Comparison of ENCODE assay signal across 8 cellular contexts in the genomic region with DNA sequence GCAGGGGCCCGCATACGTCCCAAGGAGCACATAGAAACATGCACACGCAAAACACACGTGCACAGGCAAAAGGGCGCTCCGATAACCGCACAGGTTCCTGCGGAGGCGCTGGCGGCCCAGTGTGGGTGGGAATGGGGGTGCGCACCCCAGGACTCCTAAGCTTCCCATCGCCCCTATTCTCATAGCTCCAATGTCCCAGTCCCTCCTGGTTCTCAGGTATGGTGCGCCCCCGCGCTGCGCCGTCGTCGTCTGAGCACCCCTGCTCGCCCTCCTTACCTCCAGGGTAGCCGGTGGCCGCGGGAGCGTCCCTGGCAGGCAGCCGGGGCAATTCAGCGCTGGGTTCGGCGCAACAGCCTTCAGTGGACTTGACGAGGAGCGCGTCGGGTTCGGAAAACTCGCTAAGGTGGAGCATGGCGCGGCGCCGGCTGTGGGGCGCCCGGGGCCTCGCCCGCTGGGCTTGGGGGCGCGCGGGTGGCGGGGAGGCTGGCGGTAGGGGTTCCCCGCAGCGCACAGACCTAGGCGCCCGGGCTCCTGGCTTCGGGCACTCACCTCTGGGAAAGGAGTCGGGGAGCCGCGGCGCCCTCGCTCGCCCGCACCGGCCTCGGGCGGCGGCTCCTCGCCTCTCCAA. TPM values are rescaled to one million over a fixed set of nuclear protein-coding genes. Genes with fewer than 3 reads are reported as not detected.
DNase-seq lines count a peak whose midpoint lies in the region; ATAC-seq and TF ChIP-seq lines count a peak whose summit lies in the region.

No MANE protein-coding gene starts in this region.

- H3K27ac ChIP-seq in left lung, result no peak overlapping the region

- H3K4me1 ChIP-seq in ES-I3 (ENCODE audit: insufficient read depth, low read length) (no peaks in the 10 kb centered on the region; the same call in 1 of the 2 replicates), left lung (peaks cover 8 to 24% of the 10 kb centered on the region in 2 donors)

- peak; percentile 2 for ATAC-seq in HG03439 (IDR thresholded peaks at IDR 0.05; ENCODE audit: unreplicated experiment)
- peak; percentile 1 for ATAC-seq in activated naive CD8-positive, alpha-beta T cell treated with anti-CD3 and anti-CD28 coated beads, Interleukin-2, amount 50 U/mL, for 24 hours
- ATAC-seq in left lung, result no peak
- no peak for ATAC-seq in HG03095 (IDR thresholded peaks at IDR 0.05; ENCODE audit: unreplicated experiment)

- H3K4me1 Mint-ChIP-seq in activated naive CD8-positive, alpha-beta T cell treated with anti-CD3 and anti-CD28 coated beads, Interleukin-2, amount 50 U/mL, for 24 hours, result peaks cover 19% of the 10 kb centered on the region
- no peaks in the 10 kb centered on the region for H3K4me1 Mint-ChIP-seq in type B pancreatic cell (ENCODE audit: unreplicated experiment)

- no peaks in the 10 kb centered on the region for H3K9me3 ChIP-seq in ES-I3 (ENCODE audit: control insufficient read depth, insufficient read depth, low read length)
- no peaks in the 10 kb centered on the region for H3K9me3 ChIP-seq in left lung

- peaks cover 78% of the 10 kb centered on the region for H3K27me3 Mint-ChIP-seq in activated naive CD8-positive, alpha-beta T cell treated with anti-CD3 and anti-CD28 coated beads, Interleukin-2, amount 50 U/mL, for 24 hours
- peaks cover 95% of the 10 kb centered on the region for H3K27me3 Mint-ChIP-seq in type B pancreatic cell

- H3K27me3 ChIP-seq in left lung, result peaks cover 56 to 93% of the 10 kb centered on the region in 2 donors

- intact Hi-C loops in left lung (cut with DNase I), result no loop called here

- H3K36me3 Mint-ChIP-seq in activated naive CD8-positive, alpha-beta T cell treated with anti-CD3 and anti-CD28 coated beads, Interleukin-2, amount 50 U/mL, for 24 hours (ENCODE audit: low read depth), result no peaks in the 10 kb centered on the region
- no peaks in the 10 kb centered on the region for H3K36me3 Mint-ChIP-seq in type B pancreatic cell

- H3K4me3 ChIP-seq in left lung, result peak overlapping the region; percentile 21 to 45

- no peaks in the 10 kb centered on the region for H3K9me3 Mint-ChIP-seq in activated naive CD8-positive, alpha-beta T cell treated with anti-CD3 and anti-CD28 coated beads, Interleukin-2, amount 50 U/mL, for 24 hours
- no peaks in the 10 kb centered on the region for H3K9me3 Mint-ChIP-seq in type B pancreatic cell

- H3K27ac Mint-ChIP-seq in activated naive CD8-positive, alpha-beta T cell treated with anti-CD3 and anti-CD28 coated beads, Interleukin-2, amount 50 U/mL, for 24 hours, result no peak overlapping the region
- H3K27ac Mint-ChIP-seq in type B pancreatic cell, result peak overlapping the region; percentile 36

- DNase-seq in activated naive CD8-positive, alpha-beta T cell treated with anti-CD3 and anti-CD28 coated beads, Interleukin-2, amount 50 U/mL, for 24 hours, result peak; percentile 23
- peak in 1 of 2 donors; percentile 65 for DNase-seq in left lung
- DNase-seq in type B pancreatic cell (ENCODE audit: extremely low spot score, unreplicated experiment), result no peak
- no peak for DNase-seq in T1000 (lab: John Stamatoyannopoulos, UW)
- DNase-seq in SIG-M5 treated with dmso at 0.1 percent for 504 hours (lab: John Stamatoyannopoulos, UW; ENCODE audit: unreplicated experiment), result no peak

- peak overlapping the region; percentile 71 for H3K4me3 Mint-ChIP-seq in activated naive CD8-positive, alpha-beta T cell treated with anti-CD3 and anti-CD28 coated beads, Interleukin-2, amount 50 U/mL, for 24 hours
- H3K4me3 Mint-ChIP-seq in type B pancreatic cell, result peak overlapping the region; percentile 34

- H3K36me3 ChIP-seq in ES-I3 (ENCODE audit: insufficient read depth, low read length) (no peaks in the 10 kb centered on the region), left lung (no peaks in the 10 kb centered on the region)

- no peak for TF ChIP-seq CTCF in left lung (IDR thresholded peaks at IDR 0.05)
- no peak for TF ChIP-seq CTCF in type B pancreatic cell (conservative IDR thresholded peaks at IDR 0.05)

- H3K9ac ChIP-seq in ES-I3 (ENCODE audit: low read depth, low read length), result peak overlapping the region; percentile 43; the same call in 1 of the 2 replicates

RNA-seq across cellular contexts. Expression of a gene that starts 0.3 kb away (rescaled TPM):
- total RNA-seq in left lung, result not detected
- total RNA-seq in type B pancreatic cell (ENCODE audit: low replicate concordance), result 0.19 and 1.2 TPM in 2 replicates

RNA-seq across cellular contexts. Expression of a gene that starts 8.7 kb away (rescaled TPM):
- total RNA-seq in left lung (1 to 10 TPM; 2.4 to 3.5 TPM), type B pancreatic cell (ENCODE audit: low replicate concordance) (5.2 and 5.5 TPM in 2 replicates)

RNA-seq across cellular contexts. Expression of a gene that starts 58.9 kb away (rescaled TPM):
- total RNA-seq in left lung (100 to 1,000 TPM; 177 to 226 TPM), type B pancreatic cell (ENCODE audit: low replicate concordance) (256 and 300 TPM in 2 replicates)

RNA-seq across cellular contexts. Expression of a gene that starts 60.0 kb away (rescaled TPM):
- total RNA-seq in left lung (10 to 100 TPM; 23.1 to 23.3 TPM), type B pancreatic cell (ENCODE audit: low replicate concordance) (16.3 and 19.6 TPM in 2 replicates)

Comparison
In these comparisons a context has a peak if more than half of its experiments do, and no peak if none do; other contexts are left out.
1. ATAC-seq: peak in HG03439 (single experiment) and activated naive CD8-positive, alpha-beta T cell treated with anti-CD3 and anti-CD28 coated beads, Interleukin-2, amount 50 U/mL, for 24 hours (single experiment); none in left lung (single experiment) and HG03095 (single experiment).